9 cellular contexts compared by ENCODE assay signal in genomic region chr13:77300176-77301141, GRCh38. TPM values are rescaled to one million over a fixed set of nuclear protein-coding genes. Genes with fewer than 3 reads are reported as not detected.
DNase-seq lines count a peak whose midpoint lies in the region; ATAC-seq and TF ChIP-seq lines count a peak whose summit lies in the region.
"Had no signal": no experiment of that assay in that cellular context is flagged by ENCODE, and none has a peak within 500 bp of the region (broad histone marks: within the 10 kb centered on the region; RNA-seq: fewer than 3 reads in every experiment).

No MANE protein-coding gene starts in this region.

- H4K8ac ChIP-seq in mesenchymal stem cell (ENCODE audit: low read length) = peak overlapping the region; percentile 77

- H3K4me3 ChIP-seq in CD4-positive, CD25-positive, alpha-beta regulatory T cell (ENCODE audit: low read depth, low read length) = peak overlapping the region; percentile 39
- H3K4me3 ChIP-seq in ascending aorta = peak overlapping the region; percentile 7 to 26
- no peak overlapping the region for H3K4me3 ChIP-seq in mesenchymal stem cell (ENCODE audit: insufficient read depth in 1 of 2, low read depth in 1 of 2, low read length in 2 of 2)

- peaks cover 44% of the 10 kb centered on the region for H3K4me1 ChIP-seq in CD4-positive, CD25-positive, alpha-beta regulatory T cell (ENCODE audit: control insufficient read depth, insufficient read depth, low read length, poor library complexity, severe bottlenecking)
- H3K4me1 ChIP-seq in ascending aorta = peaks cover 3 to 32% of the 10 kb centered on the region in 2 donors
- H3K4me1 ChIP-seq in mesenchymal stem cell (ENCODE audit: control insufficient read depth, insufficient read depth, low read depth, low read length) = no peaks in the 10 kb centered on the region

- no peak overlapping the region for H3K27ac ChIP-seq in CD4-positive, CD25-positive, alpha-beta regulatory T cell (ENCODE audit: insufficient read depth, low read length, poor library complexity, severe bottlenecking)
- peak overlapping the region; percentile 12 to 55 for H3K27ac ChIP-seq in ascending aorta
- H3K27ac ChIP-seq in mesenchymal stem cell (ENCODE audit: low read length, poor library complexity, severe bottlenecking) = peak overlapping the region; percentile 40

- H3K4me2 ChIP-seq in mesenchymal stem cell (ENCODE audit: low read length, poor library complexity, severe bottlenecking) = no peak overlapping the region

- H3K36me3 Mint-ChIP-seq in CD4-positive, CD25-positive, alpha-beta regulatory T cell = peaks cover 22% of the 10 kb centered on the region

- intact Hi-C loops in ascending aorta (cut with DNase I) = no loop called here

- WGBS in mesenchymal stem cell = 44% methylated on average over 5 of the region's 6 CpGs

- H2BK120ac ChIP-seq in mesenchymal stem cell (ENCODE audit: low read depth, low read length) = no peak overlapping the region

- H3K4ac ChIP-seq in mesenchymal stem cell (ENCODE audit: low read depth in 1 of 2, low read length in 2 of 2) = no peak overlapping the region

- peak overlapping the region in 1 of 2 experiments; percentile 38 for H2BK12ac ChIP-seq in mesenchymal stem cell (ENCODE audit: low read length in 2 of 2)

- H2AFZ ChIP-seq in mesenchymal stem cell (ENCODE audit: low read depth, low read length) = no peak overlapping the region

- H4K91ac ChIP-seq in mesenchymal stem cell (ENCODE audit: low read length) = peak overlapping the region; percentile 78

- no peak overlapping the region for H3K23ac ChIP-seq in mesenchymal stem cell (ENCODE audit: low read length in 2 of 2)

- no peak for DNase-seq in CD4-positive, CD25-positive, alpha-beta regulatory T cell
- DNase-seq in ascending aorta (ENCODE audit: low spot score in 2 of 2) (no peak), mesenchymal stem cell (peak; percentile 84), HuH-7.5 (ENCODE audit: low spot score) (no peak)
- DNase-seq: NCI-H2081 had no signal

- H3K14ac ChIP-seq in mesenchymal stem cell (ENCODE audit: low read length in 2 of 2) = no peak overlapping the region

- no peaks in the 10 kb centered on the region for H3K27me3 Mint-ChIP-seq in CD4-positive, CD25-positive, alpha-beta regulatory T cell

- no peak overlapping the region for H2BK5ac ChIP-seq in mesenchymal stem cell (ENCODE audit: low read depth, low read length, poor library complexity, severe bottlenecking)

- no peak for ATAC-seq in CD4-positive, CD25-positive, alpha-beta regulatory T cell (ENCODE audit: low read depth in 2 of 2)
- peak; percentile 43 for ATAC-seq in HG03432 (IDR thresholded peaks at IDR 0.05; ENCODE audit: unreplicated experiment)
- ATAC-seq in HG03097 (IDR thresholded peaks at IDR 0.05; ENCODE audit: low FRiP score, unreplicated experiment) = no peak
- ATAC-seq in GM18520 (IDR thresholded peaks at IDR 0.05; ENCODE audit: unreplicated experiment) = no peak
- ATAC-seq in GM18517 (IDR thresholded peaks at IDR 0.05; ENCODE audit: unreplicated experiment) = no peak

- H3K4me1 Mint-ChIP-seq in CD4-positive, CD25-positive, alpha-beta regulatory T cell = peaks cover 57 to 82% (median 73%) of the 10 kb centered on the region in 4 donors

- H3K4me3 Mint-ChIP-seq in CD4-positive, CD25-positive, alpha-beta regulatory T cell = peak overlapping the region; percentile 6 to 62 (median 36)

- H3K9me3 ChIP-seq in CD4-positive, CD25-positive, alpha-beta regulatory T cell (ENCODE audit: control insufficient read depth in 2 of 2, low read length in 2 of 2) = no peaks in the 10 kb centered on the region
- no peaks in the 10 kb centered on the region for H3K9me3 ChIP-seq in ascending aorta
- no peaks in the 10 kb centered on the region for H3K9me3 ChIP-seq in mesenchymal stem cell (ENCODE audit: control insufficient read depth, low read length)

- no peak overlapping the region for H2AK5ac ChIP-seq in mesenchymal stem cell (ENCODE audit: low read length, severe bottlenecking)

- no peak for TF ChIP-seq CTCF in ascending aorta (IDR thresholded peaks at IDR 0.05)

- peak overlapping the region; percentile 60 for H3K9ac ChIP-seq in mesenchymal stem cell (ENCODE audit: low read length)

- no peaks in the 10 kb centered on the region for H3K9me3 Mint-ChIP-seq in CD4-positive, CD25-positive, alpha-beta regulatory T cell

- H3K79me1 ChIP-seq in mesenchymal stem cell (replicated peaks; ENCODE audit: low read length, poor library complexity, severe bottlenecking) = peaks cover 12% of the 10 kb centered on the region

- H3K27me3 ChIP-seq in CD4-positive, CD25-positive, alpha-beta regulatory T cell (ENCODE audit: control insufficient read depth, insufficient read depth, low read length) = no peaks in the 10 kb centered on the region
- H3K27me3 ChIP-seq in ascending aorta (no peaks in the 10 kb centered on the region), mesenchymal stem cell (ENCODE audit: control insufficient read depth in 1 of 2, insufficient read depth in 1 of 2, low read length in 2 of 2) (no peaks in the 10 kb centered on the region)

- H3K27ac Mint-ChIP-seq in CD4-positive, CD25-positive, alpha-beta regulatory T cell = peak overlapping the region in 1 of 3 donors; percentile 57

- H3K36me3 ChIP-seq in CD4-positive, CD25-positive, alpha-beta regulatory T cell (ENCODE audit: control insufficient read depth, insufficient read depth, low read length) = peaks cover 8% of the 10 kb centered on the region
- H3K36me3 ChIP-seq in ascending aorta (no peaks in the 10 kb centered on the region), mesenchymal stem cell (ENCODE audit: control insufficient read depth in 1 of 2, insufficient read depth in 2 of 2, low read depth in 1 of 2, low read length in 2 of 2) (peaks cover 0 to 8% of the 10 kb centered on the region in 2 experiments)

- no peak overlapping the region for H2BK15ac ChIP-seq in mesenchymal stem cell (ENCODE audit: low read depth, poor library complexity, severe bottlenecking)

- H3K18ac ChIP-seq in mesenchymal stem cell (ENCODE audit: low read depth in 1 of 2, low read length in 2 of 2) = peak overlapping the region; percentile 6 to 93

RNA-seq across cellular contexts. Expression of gene MYCBP2, which starts 26.4 kb away (rescaled TPM):
- total RNA-seq in CD4-positive, CD25-positive, alpha-beta regulatory T cell = 189 TPM
- polyA plus RNA-seq in CD4-positive, CD25-positive, alpha-beta regulatory T cell = 10 to 100 TPM; 20.8 to 35.9 (median 26.4) TPM
- total RNA-seq in ascending aorta = 264 TPM
- polyA plus RNA-seq in mesenchymal stem cell (2013, experiment 1 of 2) = 26.9 TPM
- polyA plus RNA-seq in mesenchymal stem cell (2013, experiment 2 of 2) = 25.1 TPM

Comparison
In these comparisons a context has a peak if more than half of its experiments do, and no peak if none do; other contexts are left out.
1. H3K4me3 ChIP-seq: peak in CD4-positive, CD25-positive, alpha-beta regulatory T cell (single experiment) and ascending aorta (2 of 2); none in mesenchymal stem cell (0 of 2).